In genomic region chr2:154240316-154240715, GRCh38 we compare ENCODE assay signal across 21 cellular contexts.
DNase-seq lines count a peak whose midpoint lies in the region; ATAC-seq and TF ChIP-seq lines count a peak whose summit lies in the region.
"Had no signal": no experiment of that assay in that cellular context is flagged by ENCODE, and none has a peak within 500 bp of the region (broad histone marks: within the 10 kb centered on the region; RNA-seq: fewer than 3 reads in every experiment).

No MANE protein-coding gene starts in this region.

- H3K4ac ChIP-seq in H9 (ENCODE audit: low read depth, low read length), result no peak overlapping the region

- no peak overlapping the region for H3K18ac ChIP-seq in H9 (ENCODE audit: insufficient read length, low read depth, low read length)

- H2BK15ac ChIP-seq in H9 (ENCODE audit: low read depth, low read length), result no peak overlapping the region

- WGBS in H9 (ENCODE audit: extremely low coverage, insufficient read length, low lambda C conversion rate), result no CpG with 5 or more reads among the region's 8 CpGs
- WGBS in endodermal cell (ENCODE audit: insufficient coverage in 1 of 2, insufficient read length in 1 of 2), 2 experiments, result 92 to 100% methylated on average over 2 to 8 of the region's 8 CpGs

- H3K79me1 ChIP-seq in H9 (ENCODE audit: insufficient read depth, low read depth, low read length, poor library complexity, severe bottlenecking), result no peaks in the 10 kb centered on the region

- H4K5ac ChIP-seq in H9 (ENCODE audit: insufficient read length, low read depth, low read length), result no peak overlapping the region

- POLR2A ChIA-PET in Caco-2 (lab: Charles Lee), result no interaction called here

- H3K9me3 ChIP-seq in H9 (ENCODE audit: control insufficient read depth, low read depth, low read length), result no peaks in the 10 kb centered on the region
- H3K9me3 ChIP-seq in endodermal cell (ENCODE audit: control insufficient read depth, low read length), result no peaks in the 10 kb centered on the region
- H3K9me3 ChIP-seq in Caco-2, result no peaks in the 10 kb centered on the region
- H3K9me3 ChIP-seq: BE2C, BLaER1 had no signal

- H3K23me2 ChIP-seq in H9 (ENCODE audit: insufficient read length, low read depth, low read length, poor library complexity, severe bottlenecking), result no peaks in the 10 kb centered on the region

- H4K91ac ChIP-seq in H9 (ENCODE audit: insufficient read length, low read depth, low read length), result no peak overlapping the region

- no peak overlapping the region for H3K23ac ChIP-seq in H9 (ENCODE audit: insufficient read length, low read depth, low read length)

- no peak overlapping the region for H3K27ac ChIP-seq in GM23338 (ENCODE audit: low read depth)
- H3K27ac ChIP-seq in H9 (ENCODE audit: insufficient read length, low read depth, low read length), result no peak overlapping the region
- H3K27ac ChIP-seq in endodermal cell (ENCODE audit: low read depth, low read length), result no peak overlapping the region
- H3K27ac ChIP-seq: BLaER1 had no signal

- H3K4me3 Mint-ChIP-seq in GM23338 (no peak overlapping the region), H9 (peak overlapping the region in 1 of 2 experiments; percentile 49; a peak in 2 of 5 replicates), endodermal cell (no peak overlapping the region), Caco-2 (ENCODE audit: unreplicated experiment) (no peak overlapping the region)
- H3K4me3 Mint-ChIP-seq: CD14-positive monocyte; CD4-positive, alpha-beta memory T cell; CD4-positive, CD25-positive, alpha-beta regulatory T cell; CD8-positive, alpha-beta memory T cell had no signal

- H2BK12ac ChIP-seq in H9 (ENCODE audit: insufficient read length, low read depth, low read length), result no peak overlapping the region

- no peaks in the 10 kb centered on the region for H3K79me2 ChIP-seq in GM23338 (replicated peaks; ENCODE audit: insufficient read depth)
- no peaks in the 10 kb centered on the region for H3K79me2 ChIP-seq in H9 (ENCODE audit: insufficient read depth, low read length)

- H3K9me2 ChIP-seq in GM23338 (ENCODE audit: insufficient read depth), result no peaks in the 10 kb centered on the region

- no peak overlapping the region for H2BK120ac ChIP-seq in H9 (ENCODE audit: low read depth, low read length, poor library complexity, severe bottlenecking)

- peak; percentile 71 for ATAC-seq in GM23338
- ATAC-seq: GM12878 had no signal

- H2BK20ac ChIP-seq in H9 (ENCODE audit: low read depth, low read length, poor library complexity, severe bottlenecking), result no peak overlapping the region

- no peak overlapping the region for H3K9ac ChIP-seq in H9 (ENCODE audit: extremely low read depth, insufficient read length, low read length)
- H3K9ac ChIP-seq in endodermal cell (ENCODE audit: extremely low read depth, low read length, poor library complexity, severe bottlenecking), result no peak overlapping the region
- H3K9ac ChIP-seq: BLaER1 had no signal

- H3K4me2 ChIP-seq in GM23338, result 0 out of 2 replicates have a peak overlapping the region, but pooled peaks have one; percentile 22
- H3K4me2 ChIP-seq in H9 (ENCODE audit: insufficient read depth, insufficient read length, low read length), result no peak overlapping the region
- H3K4me2 ChIP-seq: BLaER1 had no signal

- BruUV-seq in Caco-2 (replicated peaks; lab: Mats Ljungman, UMichigan), result no TSS peak

- H3K27me3 ChIP-seq in GM23338 (ENCODE audit: insufficient read depth), result no peaks in the 10 kb centered on the region
- no peaks in the 10 kb centered on the region for H3K27me3 ChIP-seq in H9 (ENCODE audit: insufficient read depth, low read length)
- H3K27me3 ChIP-seq in endodermal cell (ENCODE audit: control insufficient read depth, insufficient read depth, low read length, poor library complexity, severe bottlenecking), result no peaks in the 10 kb centered on the region
- H3K27me3 ChIP-seq in Caco-2 (replicated peaks; ENCODE audit: control insufficient read depth, insufficient read depth, low read length), result no peaks in the 10 kb centered on the region
- H3K27me3 ChIP-seq: BE2C, BLaER1 had no signal

- H3K27me3 Mint-ChIP-seq in GM23338 (ENCODE audit: insufficient read depth, low read depth, poor library complexity), result peaks cover 4% of the 10 kb centered on the region
- H3K27me3 Mint-ChIP-seq in H9 (ENCODE audit: low read depth), result no peaks in the 10 kb centered on the region
- no peaks in the 10 kb centered on the region for H3K27me3 Mint-ChIP-seq in endodermal cell (ENCODE audit: insufficient read depth)
- H3K27me3 Mint-ChIP-seq in Caco-2 (ENCODE audit: insufficient read depth, unreplicated experiment), result no peaks in the 10 kb centered on the region
- H3K27me3 Mint-ChIP-seq: CD4-positive, alpha-beta memory T cell; CD4-positive, CD25-positive, alpha-beta regulatory T cell; CD8-positive, alpha-beta memory T cell had no signal

- H3K36me3 Mint-ChIP-seq in GM23338 (ENCODE audit: low read depth) (no peaks in the 10 kb centered on the region), H9 (ENCODE audit: insufficient read depth in 1 of 3, low read depth in 3 of 3) (no peaks in the 10 kb centered on the region; a peak in 1 of 7 replicates), endodermal cell (ENCODE audit: low read depth) (no peaks in the 10 kb centered on the region), Caco-2 (ENCODE audit: insufficient read depth, unreplicated experiment) (no peaks in the 10 kb centered on the region)
- H3K36me3 Mint-ChIP-seq: CD14-positive monocyte; CD4-positive, alpha-beta memory T cell; CD4-positive, CD25-positive, alpha-beta regulatory T cell; CD8-positive, alpha-beta memory T cell had no signal

- no peak overlapping the region for H4K8ac ChIP-seq in H9 (replicated peaks; ENCODE audit: insufficient read length, low read depth, low read length)

- no peak for TF ChIP-seq CTCF in GM23338 (conservative IDR thresholded peaks at IDR 0.05; ENCODE audit: low read depth in 2 of 2)
- no peak for TF ChIP-seq CTCF in H9 (conservative IDR thresholded peaks at IDR 0.05)
- no peak for TF ChIP-seq CTCF in endodermal cell (conservative IDR thresholded peaks at IDR 0.05)
- no peak for TF ChIP-seq CTCF in Caco-2 (IDR thresholded peaks at IDR 0.05; ENCODE audit: insufficient read depth in 1 of 2, low read depth in 1 of 2, low read length in 1 of 2, severe bottlenecking in 1 of 2, unreplicated experiment in 1 of 2)

- no peak overlapping the region for H3K14ac ChIP-seq in H9 (ENCODE audit: insufficient read depth, low read length)

- no peaks in the 10 kb centered on the region for H3K36me3 ChIP-seq in GM23338 (ENCODE audit: insufficient read depth)
- no peaks in the 10 kb centered on the region for H3K36me3 ChIP-seq in endodermal cell (ENCODE audit: control insufficient read depth, insufficient read depth, low read length)
- no peaks in the 10 kb centered on the region for H3K36me3 ChIP-seq in Caco-2 (ENCODE audit: control insufficient read depth, insufficient read depth, low read length)
- H3K36me3 ChIP-seq: BE2C, BLaER1 had no signal

- no peak overlapping the region for H2BK5ac ChIP-seq in H9 (ENCODE audit: insufficient read length, low read length)

- H2AFZ ChIP-seq in GM23338 (0 out of 2 replicates have a peak overlapping the region, but pooled peaks have one; percentile 43), H9 (ENCODE audit: low read length) (no peak overlapping the region)

- no peak for DNase-seq in GM23338 (ENCODE audit: low spot score)
- no peak for DNase-seq in H9
- no peak for DNase-seq in endodermal cell
- no peak for DNase-seq in NCI-H1930 (lab: John Stamatoyannopoulos, UW)
- DNase-seq in Caco-2, result no peak
- DNase-seq in mucosa of gallbladder (ENCODE audit: low spot score), result no peak
- no peak for DNase-seq in Kasumi-1 (lab: John Stamatoyannopoulos, UW)
- DNase-seq: 8988T; ACHN; BE2C; C1 segment of cervical spinal cord; Calu3; CD4-positive, alpha-beta memory T cell; CD4-positive, CD25-positive, alpha-beta regulatory T cell; CD8-positive, alpha-beta memory T cell; COR-L47; DMS79 treated with DMSO at 0.1 percent for 48 hours; GDM1 had no signal

- H4K20me1 ChIP-seq in GM23338 (replicated peaks; ENCODE audit: insufficient read depth), result no peaks in the 10 kb centered on the region
- H4K20me1 ChIP-seq in H9 (ENCODE audit: control insufficient read depth, insufficient read depth, insufficient read length), result no peaks in the 10 kb centered on the region
- H4K20me1 ChIP-seq: BLaER1 had no signal

- no peak overlapping the region for H3T11ph ChIP-seq in H9 (ENCODE audit: low read length)

- 0 out of 2 replicates have a peak, but pooled peaks cover 9% of the 10 kb centered on the region for H3K4me1 ChIP-seq in GM23338 (ENCODE audit: insufficient read depth)
- H3K4me1 ChIP-seq in H9 (ENCODE audit: insufficient read depth, low read length), result peaks cover 4% of the 10 kb centered on the region; the same call in 1 of the 2 replicates
- no peaks in the 10 kb centered on the region for H3K4me1 ChIP-seq in endodermal cell (ENCODE audit: control insufficient read depth, insufficient read depth, low read length)
- no peaks in the 10 kb centered on the region for H3K4me1 ChIP-seq in Caco-2
- H3K4me1 ChIP-seq: BE2C, BLaER1 had no signal

- no peaks in the 10 kb centered on the region; the same call in 2 of the 3 replicates for H3K9me3 Mint-ChIP-seq in GM23338
- H3K9me3 Mint-ChIP-seq in H9, result no peaks in the 10 kb centered on the region
- no peaks in the 10 kb centered on the region for H3K9me3 Mint-ChIP-seq in endodermal cell
- H3K9me3 Mint-ChIP-seq in Caco-2 (ENCODE audit: unreplicated experiment), result no peaks in the 10 kb centered on the region

- intact Hi-C loops in Caco-2 (cut with micrococcal nuclease; ENCODE audit: unreplicated experiment), result no loop called here

- peak overlapping the region; percentile 89 for H3K27ac Mint-ChIP-seq in GM23338
- peak overlapping the region; percentile 1 to 93 (median 71); a peak in 3 of 7 replicates for H3K27ac Mint-ChIP-seq in H9
- H3K27ac Mint-ChIP-seq in endodermal cell, result peak overlapping the region; percentile 3
- no peak overlapping the region for H3K27ac Mint-ChIP-seq in Caco-2 (ENCODE audit: unreplicated experiment)
- H3K27ac Mint-ChIP-seq: CD14-positive monocyte; CD4-positive, alpha-beta memory T cell; CD4-positive, CD25-positive, alpha-beta regulatory T cell; CD8-positive, alpha-beta memory T cell had no signal

- no peak overlapping the region for H3K56ac ChIP-seq in H9 (ENCODE audit: insufficient read length, low read depth, low read length)

- no peak overlapping the region for H2AK5ac ChIP-seq in H9 (ENCODE audit: insufficient read length, low read length)

- peaks cover 18% of the 10 kb centered on the region for H3K4me1 Mint-ChIP-seq in GM23338
- H3K4me1 Mint-ChIP-seq in H9, result peaks cover 14% of the 10 kb centered on the region in 2 experiments
- H3K4me1 Mint-ChIP-seq in endodermal cell, result no peaks in the 10 kb centered on the region
- H3K4me1 Mint-ChIP-seq in Caco-2 (ENCODE audit: low read depth, unreplicated experiment), result no peaks in the 10 kb centered on the region
- H3K4me1 Mint-ChIP-seq: CD14-positive monocyte; CD4-positive, alpha-beta memory T cell; CD4-positive, CD25-positive, alpha-beta regulatory T cell; CD8-positive, alpha-beta memory T cell had no signal

- no peak overlapping the region for H3K4me3 ChIP-seq in GM23338
- no peak overlapping the region for H3K4me3 ChIP-seq in endodermal cell (ENCODE audit: low read length)
- H3K4me3 ChIP-seq in Caco-2 (ENCODE audit: low read depth, low read length), result no peak overlapping the region
- H3K4me3 ChIP-seq: BLaER1, GM12878 had no signal

- no peaks in the 10 kb centered on the region for H3F3A ChIP-seq in GM23338 (replicated peaks; ENCODE audit: low read depth)

- CTCF ChIA-PET in Caco-2 (lab: Charles Lee), result no interaction called here
